1 cellular context compared by ENCODE assay signal in genomic region chr11:29279716-29280115, GRCh38.
TF ChIP-seq lines count a peak whose summit lies in the region.

No MANE protein-coding gene starts in this region.

TF ChIP-seq in IMR-90, 13 proteins besides CTCF, POLR2A, EP300 and RAD21 (continued from another document):
- no peak for TF ChIP-seq ELK1 (IDR thresholded peaks at IDR 0.05; ENCODE audit: borderline replicate concordance, low read depth, low read length)
- TF ChIP-seq MAFK (IDR thresholded peaks at IDR 0.05; ENCODE audit: low read depth, low read length), result no peak
- no peak for TF ChIP-seq RCOR1 (IDR thresholded peaks at IDR 0.05; ENCODE audit: insufficient replicate concordance, low read length)
- no peak for TF ChIP-seq MAZ (IDR thresholded peaks at IDR 0.05; ENCODE audit: borderline replicate concordance, low read depth, low read length)
- no peak for TF ChIP-seq MXI1 (IDR thresholded peaks at IDR 0.05; ENCODE audit: borderline replicate concordance, low read depth, low read length)
- no peak for TF ChIP-seq SMC3 (IDR thresholded peaks at IDR 0.05; ENCODE audit: low read depth, low read length)
- TF ChIP-seq CEBPB (IDR thresholded peaks at IDR 0.05; ENCODE audit: low read depth, low read length), result no peak
- no peak for TF ChIP-seq FOS (IDR thresholded peaks at IDR 0.05; ENCODE audit: low read depth, low read length)
- TF ChIP-seq BHLHE40 (IDR thresholded peaks at IDR 0.05; ENCODE audit: low read depth, low read length), result no peak
- no peak for TF ChIP-seq CHD1 (IDR thresholded peaks at IDR 0.05; ENCODE audit: low read depth, low read length)
- no peak for TF ChIP-seq RFX5 (IDR thresholded peaks at IDR 0.05; ENCODE audit: low read depth, low read length)
